1 cellular context compared by ENCODE assay signal in the genomic region with DNA sequence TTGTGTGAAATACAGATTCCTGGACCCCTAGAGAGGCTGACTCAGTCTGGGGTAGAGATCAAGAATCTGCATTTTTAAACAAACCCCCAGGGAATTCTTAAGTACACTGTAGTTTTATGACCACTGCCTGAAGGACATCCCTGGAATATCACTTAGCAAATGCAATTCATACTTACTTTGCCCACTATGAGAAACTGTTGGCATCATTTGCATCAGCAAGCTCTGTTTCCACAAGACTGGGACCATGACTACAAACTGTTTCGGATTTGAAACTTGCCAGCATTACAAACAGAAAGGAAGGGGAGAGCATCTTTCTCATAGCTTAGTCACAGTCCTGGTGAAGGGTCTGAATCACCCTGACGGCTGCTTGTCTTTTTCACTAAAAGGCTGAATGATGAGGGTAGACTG.
TF ChIP-seq lines count a peak whose summit lies in the region.

No MANE protein-coding gene starts in this region.

TF ChIP-seq in HEK293, 187 proteins besides CTCF, POLR2A, EP300 and RAD21 (continued from another document and continues in another):
- TF ChIP-seq, protein P1, sequence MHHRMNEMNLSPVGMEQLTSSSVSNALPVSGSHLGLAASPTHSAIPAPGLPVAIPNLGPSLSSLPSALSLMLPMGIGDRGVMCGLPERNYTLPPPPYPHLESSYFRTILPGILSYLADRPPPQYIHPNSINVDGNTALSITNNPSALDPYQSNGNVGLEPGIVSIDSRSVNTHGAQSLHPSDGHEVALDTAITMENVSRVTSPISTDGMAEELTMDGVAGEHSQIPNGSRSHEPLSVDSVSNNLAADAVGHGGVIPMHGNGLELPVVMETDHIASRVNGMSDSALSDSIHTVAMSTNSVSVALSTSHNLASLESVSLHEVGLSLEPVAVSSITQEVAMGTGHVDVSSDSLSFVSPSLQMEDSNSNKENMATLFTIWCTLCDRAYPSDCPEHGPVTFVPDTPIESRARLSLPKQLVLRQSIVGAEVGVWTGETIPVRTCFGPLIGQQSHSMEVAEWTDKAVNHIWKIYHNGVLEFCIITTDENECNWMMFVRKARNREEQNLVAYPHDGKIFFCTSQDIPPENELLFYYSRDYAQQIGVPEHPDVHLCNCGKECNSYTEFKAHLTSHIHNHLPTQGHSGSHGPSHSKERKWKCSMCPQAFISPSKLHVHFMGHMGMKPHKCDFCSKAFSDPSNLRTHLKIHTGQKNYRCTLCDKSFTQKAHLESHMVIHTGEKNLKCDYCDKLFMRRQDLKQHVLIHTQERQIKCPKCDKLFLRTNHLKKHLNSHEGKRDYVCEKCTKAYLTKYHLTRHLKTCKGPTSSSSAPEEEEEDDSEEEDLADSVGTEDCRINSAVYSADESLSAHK (tag by site-specific recombination; IDR thresholded peaks at IDR 0.05), result peak; percentile 67
- no peak for TF ChIP-seq ZNF311 (tag by site-specific recombination; IDR thresholded peaks at IDR 0.05; ENCODE audit: borderline replicate concordance)
- peak; percentile 24; the same call in 1 of the 2 replicates for TF ChIP-seq ZNF24 (tag by site-specific recombination; IDR thresholded peaks at IDR 0.05)
- no peak for TF ChIP-seq ZNF112 (tag by site-specific recombination; IDR thresholded peaks at IDR 0.05)
- TF ChIP-seq ZNF600 (tag by site-specific recombination; IDR thresholded peaks at IDR 0.05), result peak; percentile 66; the same call in 1 of the 2 replicates
- TF ChIP-seq ZNF146 (tag by site-specific recombination; IDR thresholded peaks at IDR 0.05), result no peak
- TF ChIP-seq ZNF214 (tag by site-specific recombination; IDR thresholded peaks at IDR 0.05; ENCODE audit: borderline replicate concordance), result no peak
- TF ChIP-seq, protein P2, sequence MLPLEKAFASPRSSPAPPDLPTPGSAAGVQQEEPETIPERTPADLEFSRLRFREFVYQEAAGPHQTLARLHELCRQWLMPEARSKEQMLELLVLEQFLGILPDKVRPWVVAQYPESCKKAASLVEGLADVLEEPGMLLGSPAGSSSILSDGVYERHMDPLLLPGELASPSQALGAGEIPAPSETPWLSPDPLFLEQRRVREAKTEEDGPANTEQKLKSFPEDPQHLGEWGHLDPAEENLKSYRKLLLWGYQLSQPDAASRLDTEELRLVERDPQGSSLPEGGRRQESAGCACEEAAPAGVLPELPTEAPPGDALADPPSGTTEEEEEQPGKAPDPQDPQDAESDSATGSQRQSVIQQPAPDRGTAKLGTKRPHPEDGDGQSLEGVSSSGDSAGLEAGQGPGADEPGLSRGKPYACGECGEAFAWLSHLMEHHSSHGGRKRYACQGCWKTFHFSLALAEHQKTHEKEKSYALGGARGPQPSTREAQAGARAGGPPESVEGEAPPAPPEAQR (tag by site-specific recombination; IDR thresholded peaks at IDR 0.05), result no peak
- no peak for TF ChIP-seq ZNF157 (tag by site-specific recombination; IDR thresholded peaks at IDR 0.05)
- no peak for TF ChIP-seq ZNF239 (tag by site-specific recombination; IDR thresholded peaks at IDR 0.05)
- no peak for TF ChIP-seq ZSCAN16 (tag by site-specific recombination; IDR thresholded peaks at IDR 0.05)
- TF ChIP-seq ZNF292 (tag by site-specific recombination; IDR thresholded peaks at IDR 0.05; ENCODE audit: borderline replicate concordance, low read depth), result no peak
- no peak for TF ChIP-seq ZNF121 (tag by site-specific recombination; IDR thresholded peaks at IDR 0.05)
- peak; percentile 99 for TF ChIP-seq ZBTB20 (tag by site-specific recombination; IDR thresholded peaks at IDR 0.05)
- no peak for TF ChIP-seq ZNF391 (tag by site-specific recombination; IDR thresholded peaks at IDR 0.05; ENCODE audit: borderline replicate concordance, low read depth)
- no peak for TF ChIP-seq EGR2 (tag by site-specific recombination; IDR thresholded peaks at IDR 0.05; ENCODE audit: low read depth)
- TF ChIP-seq ZNF114 (tag by site-specific recombination; IDR thresholded peaks at IDR 0.05), result no peak
- TF ChIP-seq RBAK (tag by site-specific recombination; IDR thresholded peaks at IDR 0.05), result no peak
- TF ChIP-seq, protein P3, sequence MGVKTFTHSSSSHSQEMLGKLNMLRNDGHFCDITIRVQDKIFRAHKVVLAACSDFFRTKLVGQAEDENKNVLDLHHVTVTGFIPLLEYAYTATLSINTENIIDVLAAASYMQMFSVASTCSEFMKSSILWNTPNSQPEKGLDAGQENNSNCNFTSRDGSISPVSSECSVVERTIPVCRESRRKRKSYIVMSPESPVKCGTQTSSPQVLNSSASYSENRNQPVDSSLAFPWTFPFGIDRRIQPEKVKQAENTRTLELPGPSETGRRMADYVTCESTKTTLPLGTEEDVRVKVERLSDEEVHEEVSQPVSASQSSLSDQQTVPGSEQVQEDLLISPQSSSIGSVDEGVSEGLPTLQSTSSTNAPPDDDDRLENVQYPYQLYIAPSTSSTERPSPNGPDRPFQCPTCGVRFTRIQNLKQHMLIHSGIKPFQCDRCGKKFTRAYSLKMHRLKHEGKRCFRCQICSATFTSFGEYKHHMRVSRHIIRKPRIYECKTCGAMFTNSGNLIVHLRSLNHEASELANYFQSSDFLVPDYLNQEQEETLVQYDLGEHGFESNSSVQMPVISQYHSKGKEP (tag by site-specific recombination; IDR thresholded peaks at IDR 0.05), result peak; percentile 54; the same call in 1 of the 2 replicates
- no peak for TF ChIP-seq ZNF571 (tag by site-specific recombination; IDR thresholded peaks at IDR 0.05)
- TF ChIP-seq ZNF449 (tag by site-specific recombination; IDR thresholded peaks at IDR 0.05), result no peak
- TF ChIP-seq, protein P4, sequence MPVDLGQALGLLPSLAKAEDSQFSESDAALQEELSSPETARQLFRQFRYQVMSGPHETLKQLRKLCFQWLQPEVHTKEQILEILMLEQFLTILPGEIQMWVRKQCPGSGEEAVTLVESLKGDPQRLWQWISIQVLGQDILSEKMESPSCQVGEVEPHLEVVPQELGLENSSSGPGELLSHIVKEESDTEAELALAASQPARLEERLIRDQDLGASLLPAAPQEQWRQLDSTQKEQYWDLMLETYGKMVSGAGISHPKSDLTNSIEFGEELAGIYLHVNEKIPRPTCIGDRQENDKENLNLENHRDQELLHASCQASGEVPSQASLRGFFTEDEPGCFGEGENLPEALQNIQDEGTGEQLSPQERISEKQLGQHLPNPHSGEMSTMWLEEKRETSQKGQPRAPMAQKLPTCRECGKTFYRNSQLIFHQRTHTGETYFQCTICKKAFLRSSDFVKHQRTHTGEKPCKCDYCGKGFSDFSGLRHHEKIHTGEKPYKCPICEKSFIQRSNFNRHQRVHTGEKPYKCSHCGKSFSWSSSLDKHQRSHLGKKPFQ (tag by site-specific recombination; IDR thresholded peaks at IDR 0.05), result no peak
- no peak for TF ChIP-seq MYNN (tag by site-specific recombination; IDR thresholded peaks at IDR 0.05; ENCODE audit: borderline replicate concordance)
- no peak for TF ChIP-seq ZNF529 (tag by site-specific recombination; IDR thresholded peaks at IDR 0.05; ENCODE audit: insufficient replicate concordance)
- TF ChIP-seq ZNF394 (tag by site-specific recombination; IDR thresholded peaks at IDR 0.05; ENCODE audit: borderline replicate concordance), result no peak
- 0 out of 2 replicates have a peak, but pooled peaks have one; percentile 39 for TF ChIP-seq TRIM28 (IDR thresholded peaks at IDR 0.05; ENCODE audit: borderline replicate concordance, low read length)
- no peak for TF ChIP-seq ZNF747 (tag by site-specific recombination; IDR thresholded peaks at IDR 0.05)
- TF ChIP-seq ELK4 (IDR thresholded peaks at IDR 0.05; ENCODE audit: borderline replicate concordance, low read depth, low read length), result no peak
- no peak for TF ChIP-seq ZNF366 (tag by site-specific recombination; conservative IDR thresholded peaks at IDR 0.05)
- TF ChIP-seq ZNF610 (tag by site-specific recombination; IDR thresholded peaks at IDR 0.05; ENCODE audit: borderline replicate concordance), result no peak
- TF ChIP-seq ZEB2 (tag by site-specific recombination; IDR thresholded peaks at IDR 0.05), result 0 out of 2 replicates have a peak, but pooled peaks have one; percentile 42
- TF ChIP-seq ZNF132 (tag by site-specific recombination; IDR thresholded peaks at IDR 0.05; ENCODE audit: borderline replicate concordance), result no peak
- TF ChIP-seq KLF7 (tag by site-specific recombination; IDR thresholded peaks at IDR 0.05; ENCODE audit: borderline replicate concordance), result no peak
- TF ChIP-seq ZNF664 (tag by site-specific recombination; IDR thresholded peaks at IDR 0.05), result no peak
- TF ChIP-seq IKZF3 (tag by site-specific recombination; IDR thresholded peaks at IDR 0.05), result peak; percentile 19; the same call in 1 of the 2 replicates
- TF ChIP-seq, protein P5, sequence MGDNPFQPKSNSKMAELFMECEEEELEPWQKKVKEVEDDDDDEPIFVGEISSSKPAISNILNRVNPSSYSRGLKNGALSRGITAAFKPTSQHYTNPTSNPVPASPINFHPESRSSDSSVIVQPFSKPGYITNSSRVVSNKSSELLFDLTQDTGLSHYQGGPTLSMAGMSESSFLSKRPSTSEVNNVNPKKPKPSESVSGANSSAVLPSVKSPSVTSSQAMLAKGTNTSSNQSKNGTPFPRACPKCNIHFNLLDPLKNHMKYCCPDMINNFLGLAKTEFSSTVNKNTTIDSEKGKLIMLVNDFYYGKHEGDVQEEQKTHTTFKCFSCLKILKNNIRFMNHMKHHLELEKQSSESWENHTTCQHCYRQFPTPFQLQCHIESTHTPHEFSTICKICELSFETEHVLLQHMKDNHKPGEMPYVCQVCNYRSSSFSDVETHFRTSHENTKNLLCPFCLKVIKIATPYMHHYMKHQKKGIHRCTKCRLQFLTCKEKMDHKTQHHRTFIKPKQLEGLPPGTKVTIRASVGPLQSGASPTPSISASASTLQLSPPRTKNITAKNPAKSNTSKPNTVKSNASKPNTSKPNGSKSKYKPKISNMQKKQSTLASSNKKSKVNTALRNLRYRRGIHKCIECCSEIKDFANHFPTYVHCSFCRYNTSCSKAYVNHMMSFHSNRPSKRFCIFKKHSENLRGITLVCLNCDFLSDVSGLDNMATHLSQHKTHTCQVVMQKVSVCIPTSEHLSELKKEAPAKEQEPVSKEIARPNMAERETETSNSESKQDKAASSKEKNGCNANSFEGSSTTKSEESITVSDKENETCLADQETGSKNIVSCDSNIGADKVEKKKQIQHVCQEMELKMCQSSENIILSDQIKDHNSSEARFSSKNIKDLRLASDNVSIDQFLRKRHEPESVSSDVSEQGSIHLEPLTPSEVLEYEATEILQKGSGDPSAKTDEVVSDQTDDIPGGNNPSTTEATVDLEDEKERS (tag by site-specific recombination; IDR thresholded peaks at IDR 0.05), result no peak
- no peak for TF ChIP-seq ZNF621 (tag by site-specific recombination; IDR thresholded peaks at IDR 0.05)
- TF ChIP-seq, protein P6, sequence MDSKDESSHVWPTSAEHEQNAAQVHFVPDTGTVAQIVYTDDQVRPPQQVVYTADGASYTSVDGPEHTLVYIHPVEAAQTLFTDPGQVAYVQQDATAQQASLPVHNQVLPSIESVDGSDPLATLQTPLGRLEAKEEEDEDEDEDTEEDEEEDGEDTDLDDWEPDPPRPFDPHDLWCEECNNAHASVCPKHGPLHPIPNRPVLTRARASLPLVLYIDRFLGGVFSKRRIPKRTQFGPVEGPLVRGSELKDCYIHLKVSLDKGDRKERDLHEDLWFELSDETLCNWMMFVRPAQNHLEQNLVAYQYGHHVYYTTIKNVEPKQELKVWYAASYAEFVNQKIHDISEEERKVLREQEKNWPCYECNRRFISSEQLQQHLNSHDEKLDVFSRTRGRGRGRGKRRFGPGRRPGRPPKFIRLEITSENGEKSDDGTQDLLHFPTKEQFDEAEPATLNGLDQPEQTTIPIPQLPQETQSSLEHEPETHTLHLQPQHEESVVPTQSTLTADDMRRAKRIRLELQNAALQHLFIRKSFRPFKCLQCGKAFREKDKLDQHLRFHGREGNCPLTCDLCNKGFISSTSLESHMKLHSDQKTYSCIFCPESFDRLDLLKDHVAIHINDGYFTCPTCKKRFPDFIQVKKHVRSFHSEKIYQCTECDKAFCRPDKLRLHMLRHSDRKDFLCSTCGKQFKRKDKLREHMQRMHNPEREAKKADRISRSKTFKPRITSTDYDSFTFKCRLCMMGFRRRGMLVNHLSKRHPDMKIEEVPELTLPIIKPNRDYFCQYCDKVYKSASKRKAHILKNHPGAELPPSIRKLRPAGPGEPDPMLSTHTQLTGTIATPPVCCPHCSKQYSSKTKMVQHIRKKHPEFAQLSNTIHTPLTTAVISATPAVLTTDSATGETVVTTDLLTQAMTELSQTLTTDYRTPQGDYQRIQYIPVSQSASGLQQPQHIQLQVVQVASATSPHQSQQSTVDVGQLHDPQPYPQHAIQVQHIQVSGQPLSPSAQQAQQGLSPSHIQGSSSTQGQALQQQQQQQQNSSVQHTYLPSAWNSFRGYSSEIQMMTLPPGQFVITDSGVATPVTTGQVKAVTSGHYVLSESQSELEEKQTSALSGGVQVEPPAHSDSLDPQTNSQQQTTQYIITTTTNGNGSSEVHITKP (tag by site-specific recombination; IDR thresholded peaks at IDR 0.05), result 0 out of 2 replicates have a peak, but pooled peaks have one; percentile 9
- no peak for TF ChIP-seq PBX3 (CRISPR knock-in tag; IDR thresholded peaks at IDR 0.05)
- TF ChIP-seq ZNF169 (tag by site-specific recombination; IDR thresholded peaks at IDR 0.05), result no peak
- no peak for TF ChIP-seq ZNF211 (tag by site-specific recombination; IDR thresholded peaks at IDR 0.05; ENCODE audit: low read depth)
- no peak for TF ChIP-seq ZNF660 (tag by site-specific recombination; IDR thresholded peaks at IDR 0.05)
- no peak for TF ChIP-seq ZNF624 (tag by site-specific recombination; IDR thresholded peaks at IDR 0.05)
